8 cellular contexts compared by ENCODE assay signal in genomic region chr14:34843011-34843554, GRCh38. TPM values are rescaled to one million over a fixed set of nuclear protein-coding genes. Genes with fewer than 3 reads are reported as not detected.
DNase-seq lines count a peak whose midpoint lies in the region; ATAC-seq and TF ChIP-seq lines count a peak whose summit lies in the region.

No MANE protein-coding gene starts in this region.

- ATAC-seq in HG03432 (IDR thresholded peaks at IDR 0.05; ENCODE audit: unreplicated experiment) = peak; percentile 70
- peak; percentile 94 for ATAC-seq in activated CD8-positive, alpha-beta T cell treated with anti-CD3 and anti-CD28 coated beads for 36 hours
- peak; percentile 57 for ATAC-seq in left ventricle myocardium superior

- no peaks in the 10 kb centered on the region for H3K9me3 ChIP-seq in thyroid gland

- H3K4me3 Mint-ChIP-seq in activated CD8-positive, alpha-beta T cell treated with anti-CD3 and anti-CD28 coated beads for 36 hours = no peak overlapping the region
- H3K4me3 Mint-ChIP-seq in type B pancreatic cell = no peak overlapping the region

- TF ChIP-seq CTCF in activated CD8-positive, alpha-beta T cell treated with anti-CD3 and anti-CD28 coated beads for 36 hours (IDR thresholded peaks at IDR 0.05) = no peak
- no peak for TF ChIP-seq CTCF in type B pancreatic cell (conservative IDR thresholded peaks at IDR 0.05)
- no peak for TF ChIP-seq CTCF in thyroid gland (IDR thresholded peaks at IDR 0.05)

- H3K36me3 ChIP-seq in thyroid gland = no peaks in the 10 kb centered on the region

- H3K4me3 ChIP-seq in thyroid gland (replicated peaks in 1 of 3) = no peak overlapping the region

- H3K36me3 Mint-ChIP-seq in activated CD8-positive, alpha-beta T cell treated with anti-CD3 and anti-CD28 coated beads for 36 hours (ENCODE audit: low read depth) = peaks cover 52% of the 10 kb centered on the region
- peaks cover 22% of the 10 kb centered on the region for H3K36me3 Mint-ChIP-seq in type B pancreatic cell

- H3K9me3 Mint-ChIP-seq in activated CD8-positive, alpha-beta T cell treated with anti-CD3 and anti-CD28 coated beads for 36 hours = no peaks in the 10 kb centered on the region
- no peaks in the 10 kb centered on the region for H3K9me3 Mint-ChIP-seq in type B pancreatic cell

- H3K4me1 Mint-ChIP-seq in activated CD8-positive, alpha-beta T cell treated with anti-CD3 and anti-CD28 coated beads for 36 hours (ENCODE audit: low read depth) = peaks cover 18% of the 10 kb centered on the region
- no peaks in the 10 kb centered on the region for H3K4me1 Mint-ChIP-seq in type B pancreatic cell (ENCODE audit: unreplicated experiment)

- 72 to 85% methylated on average over 3 of the region's 3 CpGs for WGBS in thyroid gland, 2 donors

- intact Hi-C loops in activated CD8-positive, alpha-beta T cell treated with anti-CD3 and anti-CD28 coated beads for 36 hours (cut with micrococcal nuclease) = no loop called here
- intact Hi-C loops in left ventricle myocardium superior (cut with micrococcal nuclease) (no loop called here), thyroid gland (cut with DNase I) (no loop called here)

- no peak overlapping the region for H3K27ac ChIP-seq in thyroid gland

- H3K4me1 ChIP-seq in thyroid gland = peaks cover 8 to 11% of the 10 kb centered on the region in 2 donors

- no peak for TF ChIP-seq POLR2A in thyroid gland (IDR thresholded peaks at IDR 0.05)

- peak overlapping the region; percentile 65 for H3K27ac Mint-ChIP-seq in activated CD8-positive, alpha-beta T cell treated with anti-CD3 and anti-CD28 coated beads for 36 hours
- peak overlapping the region; percentile 73 for H3K27ac Mint-ChIP-seq in type B pancreatic cell

- CTCF ChIA-PET in activated CD8-positive, alpha-beta T cell treated with anti-CD3 and anti-CD28 coated beads for 36 hours (lab: Charles Lee) = interaction anchor here (0.6 to 0.8 kb wide), 2 partner anchors 25 to 35 kb away, joined by 3 read pairs; no protein-coding TSS in a partner anchor

- POLR2A ChIA-PET in activated CD8-positive, alpha-beta T cell treated with anti-CD3 and anti-CD28 coated beads for 36 hours (lab: Charles Lee) = interaction anchor here (0.8 to 1.0 kb wide), 3 partner anchors 12 to 32 kb away, joined by 3 to 5 read pairs (median 5); partner anchors contain the start of gene BAZ1A

- peak; percentile 67 for DNase-seq in EL
- peak; percentile 38 for DNase-seq in activated CD8-positive, alpha-beta T cell treated with anti-CD3 and anti-CD28 coated beads for 36 hours
- DNase-seq in left ventricle myocardium superior = no peak
- DNase-seq in type B pancreatic cell (ENCODE audit: extremely low spot score, unreplicated experiment) = no peak
- no peak for DNase-seq in DMS114 treated with DMSO at 0.1 percent for 48 hours (lab: John Stamatoyannopoulos, UW; ENCODE audit: unreplicated experiment)
- no peak for DNase-seq in thyroid gland
- DNase-seq in NCI-H146 (lab: John Stamatoyannopoulos, UW) = no peak

- H3K27me3 Mint-ChIP-seq in activated CD8-positive, alpha-beta T cell treated with anti-CD3 and anti-CD28 coated beads for 36 hours = no peaks in the 10 kb centered on the region
- no peaks in the 10 kb centered on the region for H3K27me3 Mint-ChIP-seq in type B pancreatic cell

- H3K27me3 ChIP-seq in thyroid gland = no peaks in the 10 kb centered on the region

RNA-seq across cellular contexts. Expression of gene BAZ1A, which starts 32.1 kb away (rescaled TPM):
- total RNA-seq in activated CD8-positive, alpha-beta T cell treated with anti-CD3 and anti-CD28 coated beads for 36 hours = 10 to 100 TPM; 47.4 to 49.4 TPM
- total RNA-seq in left ventricle myocardium superior (4.9 TPM), type B pancreatic cell (ENCODE audit: low replicate concordance) (27.0 and 28.2 TPM in 2 replicates), thyroid gland (10 to 100 TPM; 16.7 to 29.8 (median 28.4) TPM)

Comparison
In these comparisons a context has a peak if more than half of its experiments do, and no peak if none do; other contexts are left out.
1. DNase-seq: peak in EL (single experiment) and activated CD8-positive, alpha-beta T cell treated with anti-CD3 and anti-CD28 coated beads for 36 hours (single experiment); none in left ventricle myocardium superior (single experiment), type B pancreatic cell (single experiment), DMS114 treated with DMSO at 0.1 percent for 48 hours (single experiment), thyroid gland (0 of 2) and NCI-H146 (single experiment).
2. Peak in every context shown above with its lines, with median percentiles within 50 percentile points of each other: ATAC-seq.